1 cellular context compared by ENCODE assay signal in genomic region chr17:77393274-77393600, GRCh38.
TF ChIP-seq lines count a peak whose summit lies in the region.

No MANE protein-coding gene starts in this region.

TF ChIP-seq in IMR-90, 13 proteins besides CTCF, POLR2A, EP300 and RAD21 (continued from another document):
- TF ChIP-seq USF2 (IDR thresholded peaks at IDR 0.05; ENCODE audit: low read depth, low read length) = no peak
- no peak for TF ChIP-seq NFE2L2 (IDR thresholded peaks at IDR 0.05; ENCODE audit: low read depth, low read length)
- no peak for TF ChIP-seq CEBPB (IDR thresholded peaks at IDR 0.05; ENCODE audit: low read depth, low read length)
- no peak for TF ChIP-seq FOS (IDR thresholded peaks at IDR 0.05; ENCODE audit: low read depth, low read length)
- TF ChIP-seq MXI1 (IDR thresholded peaks at IDR 0.05; ENCODE audit: borderline replicate concordance, low read depth, low read length) = no peak
- TF ChIP-seq ELK1 (IDR thresholded peaks at IDR 0.05; ENCODE audit: borderline replicate concordance, low read depth, low read length) = no peak
